In genomic region chr10:50551894-50552293, GRCh38 we compare ENCODE assay signal across 16 cellular contexts.
A peak's percentile ranks its signal among the peaks of the same experiment; 100 is the strongest.
DNase-seq lines count a peak whose midpoint lies in the region; ATAC-seq, FAIRE-seq and TF ChIP-seq lines count a peak whose summit lies in the region.
"Had no signal": no experiment of that assay in that cellular context is flagged by ENCODE, and none has a peak within 500 bp of the region (broad histone marks: within the 10 kb centered on the region; RNA-seq: fewer than 3 reads in every experiment).

No MANE protein-coding gene starts in this region.

- no peak overlapping the region for H3K4me3 ChIP-seq in CD4-positive, CD25-positive, alpha-beta regulatory T cell (ENCODE audit: low read depth, low read length)
- H3K4me3 ChIP-seq in MG63: no peak overlapping the region
- no peak overlapping the region for H3K4me3 ChIP-seq in esophagus muscularis mucosa
- H3K4me3 ChIP-seq in sigmoid colon: no peak overlapping the region
- H3K4me3 ChIP-seq in spleen: no peak overlapping the region

- H3K36me3 Mint-ChIP-seq in CD4-positive, CD25-positive, alpha-beta regulatory T cell: peaks cover 11% of the 10 kb centered on the region
- H3K36me3 Mint-ChIP-seq: IgD-negative memory B cell had no signal

- peak overlapping the region; percentile 3 for H3K27ac ChIP-seq in CD4-positive, CD25-positive, alpha-beta regulatory T cell (ENCODE audit: insufficient read depth, low read length, poor library complexity, severe bottlenecking)
- H3K27ac ChIP-seq in esophagus muscularis mucosa (replicated peaks in 1 of 4) (peak overlapping the region; percentile 50 to 73 (median 66)), sigmoid colon (peak overlapping the region in 3 of 4 donors; percentile 11 to 66 (median 44)), spleen (peak overlapping the region in 1 of 8 donors; percentile 1)
- H3K27ac ChIP-seq: RWPE1 had no signal

- no peaks in the 10 kb centered on the region for H3K27me3 ChIP-seq in CD4-positive, CD25-positive, alpha-beta regulatory T cell (ENCODE audit: control insufficient read depth, insufficient read depth, low read length)
- H3K27me3 ChIP-seq in MG63 (no peaks in the 10 kb centered on the region), esophagus muscularis mucosa (no peaks in the 10 kb centered on the region), sigmoid colon (no peaks in the 10 kb centered on the region), spleen (replicated peaks in 1 of 7) (no peaks in the 10 kb centered on the region)

- 68% methylated on average over 2 of the region's 2 CpGs for WGBS in esophagus muscularis mucosa
- 92 to 93% methylated on average over 2 of the region's 2 CpGs for WGBS in sigmoid colon, 2 donors
- WGBS in spleen, 5 donors: 87 to 97% (median 92%) methylated on average over 2 of the region's 2 CpGs

- ATAC-seq in CD4-positive, CD25-positive, alpha-beta regulatory T cell (ENCODE audit: low read depth in 2 of 2): no peak
- ATAC-seq in GM18907 (IDR thresholded peaks at IDR 0.05; ENCODE audit: unreplicated experiment): no peak

- H3K27me3 Mint-ChIP-seq in CD4-positive, CD25-positive, alpha-beta regulatory T cell: peaks cover 4% of the 10 kb centered on the region
- H3K27me3 Mint-ChIP-seq: IgD-negative memory B cell had no signal

- peaks cover 44 to 60% (median 58%) of the 10 kb centered on the region in 4 donors for H3K4me1 Mint-ChIP-seq in CD4-positive, CD25-positive, alpha-beta regulatory T cell

- no peak for DNase-seq in CD4-positive, CD25-positive, alpha-beta regulatory T cell
- DNase-seq in MG63 (peak; percentile 64), esophagus muscularis mucosa (ENCODE audit: extremely low spot score) (peak; percentile 12), sigmoid colon (no peak), NCI-H1930 (lab: John Stamatoyannopoulos, UW) (no peak), spleen (no peak), GM19239 (ENCODE audit: insufficient read length, low spot score) (no peak)
- DNase-seq: ACHN; MV-4-11; NCI-H146; NCI-H69; NK-92 treated with Interleukin-12 subunit alpha and Interleukin-12 subunit beta, amount 100 ng/mL, for 24 hours had no signal

- H3K36me3 ChIP-seq in CD4-positive, CD25-positive, alpha-beta regulatory T cell (ENCODE audit: control insufficient read depth, insufficient read depth, low read length): peaks cover 2% of the 10 kb centered on the region
- H3K36me3 ChIP-seq in MG63: peaks cover 2% of the 10 kb centered on the region; the same call in 1 of the 2 replicates
- no peaks in the 10 kb centered on the region for H3K36me3 ChIP-seq in esophagus muscularis mucosa
- H3K36me3 ChIP-seq in sigmoid colon: no peaks in the 10 kb centered on the region
- H3K36me3 ChIP-seq in spleen: no peaks in the 10 kb centered on the region

- intact Hi-C loops in esophagus muscularis mucosa (cut with DNase I) (loop anchor here (2.0 to 5.0 kb wide), 2 partner anchors 55 to 71 kb away; partner anchors contain the start of gene SGMS1), sigmoid colon (cut with DNase I) (no loop called here), spleen (cut with DNase I; ENCODE audit: low total_unique reads) (loop anchor here (10.0 kb wide), 1 partner anchor 63 kb away; no protein-coding TSS in a partner anchor)

- TF ChIP-seq EP300 in esophagus muscularis mucosa (IDR thresholded peaks at IDR 0.05) (no peak), sigmoid colon (IDR thresholded peaks at IDR 0.05) (no peak)

- H3K27ac Mint-ChIP-seq in CD4-positive, CD25-positive, alpha-beta regulatory T cell: no peak overlapping the region
- H3K27ac Mint-ChIP-seq: IgD-negative memory B cell had no signal

- H3K9me3 ChIP-seq in CD4-positive, CD25-positive, alpha-beta regulatory T cell (ENCODE audit: control insufficient read depth in 2 of 2, low read length in 2 of 2): no peaks in the 10 kb centered on the region
- H3K9me3 ChIP-seq in MG63: peaks cover 3% of the 10 kb centered on the region
- no peaks in the 10 kb centered on the region for H3K9me3 ChIP-seq in esophagus muscularis mucosa
- H3K9me3 ChIP-seq in sigmoid colon: no peaks in the 10 kb centered on the region
- peaks cover 0 to 9% (median 2%) of the 10 kb centered on the region in 8 donors for H3K9me3 ChIP-seq in spleen

- H3K4me3 Mint-ChIP-seq in CD4-positive, CD25-positive, alpha-beta regulatory T cell: no peak overlapping the region
- H3K4me3 Mint-ChIP-seq: IgD-negative memory B cell had no signal

- peaks cover 0 to 2% (median 0%) of the 10 kb centered on the region in 7 donors for H3K9me3 Mint-ChIP-seq in CD4-positive, CD25-positive, alpha-beta regulatory T cell
- H3K9me3 Mint-ChIP-seq: IgD-negative memory B cell had no signal

- TF ChIP-seq POLR2A in esophagus muscularis mucosa (IDR thresholded peaks at IDR 0.05; ENCODE audit: low read depth) (no peak), sigmoid colon (IDR thresholded peaks at IDR 0.05) (no peak), spleen (IDR thresholded peaks at IDR 0.05) (no peak)

- no peak for TF ChIP-seq CTCF in esophagus muscularis mucosa (IDR thresholded peaks at IDR 0.05)
- TF ChIP-seq CTCF in sigmoid colon (IDR thresholded peaks at IDR 0.05): no peak
- no peak for TF ChIP-seq CTCF in spleen (IDR thresholded peaks at IDR 0.05 in 8 of 11, conservative IDR thresholded peaks at IDR 0.05 in 3 of 11)

- FAIRE-seq in GM19239 (lab: Jason Lieb, UNC): no peak
- FAIRE-seq: H1 had no signal

- H3K4me1 ChIP-seq in CD4-positive, CD25-positive, alpha-beta regulatory T cell (ENCODE audit: control insufficient read depth, insufficient read depth, low read length, poor library complexity, severe bottlenecking): peaks cover 17% of the 10 kb centered on the region
- H3K4me1 ChIP-seq in esophagus muscularis mucosa (peaks cover 59 to 75% (median 65%) of the 10 kb centered on the region in 4 donors), sigmoid colon (peaks cover 0 to 52% (median 45%) of the 10 kb centered on the region in 4 donors), spleen (peaks cover 4 to 67% (median 33%) of the 10 kb centered on the region in 6 donors)

Comparison
In these comparisons a context has a peak if more than half of its experiments do, and no peak if none do; other contexts are left out.
1. DNase-seq: peak in MG63 (single experiment) and esophagus muscularis mucosa (single experiment); none in CD4-positive, CD25-positive, alpha-beta regulatory T cell (0 of 3), sigmoid colon (single experiment), NCI-H1930 (0 of 2), spleen (single experiment) and GM19239 (single experiment).